In genomic region chr2:237473474-237474453, GRCh38 we compare ENCODE assay signal across 1 cellular context.
TF ChIP-seq lines count a peak whose summit lies in the region.

No MANE protein-coding gene starts in this region.

TF ChIP-seq in HepG2, 621 proteins besides CTCF, POLR2A, EP300 and RAD21:
- TF ChIP-seq ZNF576 (CRISPR knock-in tag; IDR thresholded peaks at IDR 0.05) (no peak), ZNF703 (CRISPR knock-in tag; IDR thresholded peaks at IDR 0.05; ENCODE audit: borderline replicate concordance) (no peak), THAP7 (CRISPR knock-in tag; IDR thresholded peaks at IDR 0.05) (no peak), ZSCAN30 (CRISPR knock-in tag; IDR thresholded peaks at IDR 0.05) (no peak), ARHGAP35 (CRISPR knock-in tag; IDR thresholded peaks at IDR 0.05; ENCODE audit: borderline replicate concordance) (no peak), ATF5 (CRISPR knock-in tag; IDR thresholded peaks at IDR 0.05; ENCODE audit: low read depth) (no peak), ZNF709 (CRISPR knock-in tag; IDR thresholded peaks at IDR 0.05) (0 out of 2 replicates have a peak, but pooled peaks have one; percentile 31), ZNF713 (CRISPR knock-in tag; IDR thresholded peaks at IDR 0.05) (no peak), TCF7L2 (IDR thresholded peaks at IDR 0.05; ENCODE audit: low read depth, low read length) (no peak), POLR2AphosphoS2 (IDR thresholded peaks at IDR 0.05; ENCODE audit: low read depth, low read length) (no peak), BCLAF1 (IDR thresholded peaks at IDR 0.05) (no peak), AKAP8 (CRISPR knock-in tag; IDR thresholded peaks at IDR 0.05) (0 out of 2 replicates have a peak, but pooled peaks have one; percentile 35), HNRNPL (IDR thresholded peaks at IDR 0.05; ENCODE audit: low read depth, low read length) (0 out of 2 replicates have a peak, but pooled peaks have one; percentile 10), AFF4 (CRISPR knock-in tag; IDR thresholded peaks at IDR 0.05) (no peak), ZNF883 (CRISPR knock-in tag; IDR thresholded peaks at IDR 0.05; ENCODE audit: not compliant biosample characterization) (peak; percentile 8), RARA (CRISPR knock-in tag; IDR thresholded peaks at IDR 0.05) (no peak), GLMP (CRISPR knock-in tag; IDR thresholded peaks at IDR 0.05; ENCODE audit: borderline replicate concordance) (no peak), AGO2 (optimal IDR thresholded peaks at IDR 0.05; ENCODE audit: low read depth, low read length) (peak; percentile 22), ZFP1 (CRISPR knock-in tag; IDR thresholded peaks at IDR 0.05) (no peak), TARDBP (CRISPR knock-in tag; IDR thresholded peaks at IDR 0.05) (no peak), ZFP91 (CRISPR knock-in tag; IDR thresholded peaks at IDR 0.05; ENCODE audit: borderline replicate concordance) (0 out of 2 replicates have a peak, but pooled peaks have one; percentile 3), AGO1 (IDR thresholded peaks at IDR 0.05; ENCODE audit: low read depth, low read length, poor library complexity, severe bottlenecking) (peak; percentile 30), ZKSCAN1 (IDR thresholded peaks at IDR 0.05; ENCODE audit: low read length) (no peak), PAF1 (CRISPR knock-in tag; IDR thresholded peaks at IDR 0.05) (no peak), ZNF567 (CRISPR knock-in tag; IDR thresholded peaks at IDR 0.05; ENCODE audit: borderline replicate concordance) (0 out of 2 replicates have a peak, but pooled peaks have one; percentile 49), ZBTB3 (CRISPR knock-in tag; IDR thresholded peaks at IDR 0.05; ENCODE audit: borderline replicate concordance, low read depth) (no peak)
- TF ChIP-seq, protein P1, sequence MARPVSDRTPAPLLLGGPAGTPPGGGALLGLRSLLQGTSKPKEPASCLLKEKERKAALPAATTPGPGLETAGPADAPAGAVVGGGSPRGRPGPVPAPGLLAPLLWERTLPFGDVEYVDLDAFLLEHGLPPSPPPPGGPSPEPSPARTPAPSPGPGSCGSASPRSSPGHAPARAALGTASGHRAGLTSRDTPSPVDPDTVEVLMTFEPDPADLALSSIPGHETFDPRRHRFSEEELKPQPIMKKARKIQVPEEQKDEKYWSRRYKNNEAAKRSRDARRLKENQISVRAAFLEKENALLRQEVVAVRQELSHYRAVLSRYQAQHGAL (CRISPR knock-in tag; IDR thresholded peaks at IDR 0.05; ENCODE audit: not compliant biosample characterization) = no peak
- TF ChIP-seq, protein P2, sequence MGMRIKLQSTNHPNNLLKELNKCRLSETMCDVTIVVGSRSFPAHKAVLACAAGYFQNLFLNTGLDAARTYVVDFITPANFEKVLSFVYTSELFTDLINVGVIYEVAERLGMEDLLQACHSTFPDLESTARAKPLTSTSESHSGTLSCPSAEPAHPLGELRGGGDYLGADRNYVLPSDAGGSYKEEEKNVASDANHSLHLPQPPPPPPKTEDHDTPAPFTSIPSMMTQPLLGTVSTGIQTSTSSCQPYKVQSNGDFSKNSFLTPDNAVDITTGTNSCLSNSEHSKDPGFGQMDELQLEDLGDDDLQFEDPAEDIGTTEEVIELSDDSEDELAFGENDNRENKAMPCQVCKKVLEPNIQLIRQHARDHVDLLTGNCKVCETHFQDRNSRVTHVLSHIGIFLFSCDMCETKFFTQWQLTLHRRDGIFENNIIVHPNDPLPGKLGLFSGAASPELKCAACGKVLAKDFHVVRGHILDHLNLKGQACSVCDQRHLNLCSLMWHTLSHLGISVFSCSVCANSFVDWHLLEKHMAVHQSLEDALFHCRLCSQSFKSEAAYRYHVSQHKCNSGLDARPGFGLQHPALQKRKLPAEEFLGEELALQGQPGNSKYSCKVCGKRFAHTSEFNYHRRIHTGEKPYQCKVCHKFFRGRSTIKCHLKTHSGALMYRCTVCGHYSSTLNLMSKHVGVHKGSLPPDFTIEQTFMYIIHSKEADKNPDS (CRISPR knock-in tag; IDR thresholded peaks at IDR 0.05) = no peak
- TF ChIP-seq, protein P3, sequence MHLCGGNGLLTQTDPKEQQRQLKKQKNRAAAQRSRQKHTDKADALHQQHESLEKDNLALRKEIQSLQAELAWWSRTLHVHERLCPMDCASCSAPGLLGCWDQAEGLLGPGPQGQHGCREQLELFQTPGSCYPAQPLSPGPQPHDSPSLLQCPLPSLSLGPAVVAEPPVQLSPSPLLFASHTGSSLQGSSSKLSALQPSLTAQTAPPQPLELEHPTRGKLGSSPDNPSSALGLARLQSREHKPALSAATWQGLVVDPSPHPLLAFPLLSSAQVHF (CRISPR knock-in tag; IDR thresholded peaks at IDR 0.05) = no peak
- TF ChIP-seq, protein P4, sequence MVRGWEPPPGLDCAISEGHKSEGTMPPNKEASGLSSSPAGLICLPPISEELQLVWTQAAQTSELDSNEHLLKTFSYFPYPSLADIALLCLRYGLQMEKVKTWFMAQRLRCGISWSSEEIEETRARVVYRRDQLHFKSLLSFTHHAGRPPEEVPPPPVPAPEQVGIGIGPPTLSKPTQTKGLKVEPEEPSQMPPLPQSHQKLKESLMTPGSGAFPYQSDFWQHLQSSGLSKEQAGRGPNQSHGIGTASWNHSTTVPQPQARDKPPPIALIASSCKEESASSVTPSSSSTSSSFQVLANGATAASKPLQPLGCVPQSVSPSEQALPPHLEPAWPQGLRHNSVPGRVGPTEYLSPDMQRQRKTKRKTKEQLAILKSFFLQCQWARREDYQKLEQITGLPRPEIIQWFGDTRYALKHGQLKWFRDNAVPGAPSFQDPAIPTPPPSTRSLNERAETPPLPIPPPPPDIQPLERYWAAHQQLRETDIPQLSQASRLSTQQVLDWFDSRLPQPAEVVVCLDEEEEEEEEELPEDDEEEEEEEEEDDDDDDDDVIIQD (CRISPR knock-in tag; IDR thresholded peaks at IDR 0.05; ENCODE audit: low read depth) = no peak
TF ChIP-seq in HepG2: peak in this region for 8.
